16 cellular contexts compared by ENCODE assay signal in the genomic region with DNA sequence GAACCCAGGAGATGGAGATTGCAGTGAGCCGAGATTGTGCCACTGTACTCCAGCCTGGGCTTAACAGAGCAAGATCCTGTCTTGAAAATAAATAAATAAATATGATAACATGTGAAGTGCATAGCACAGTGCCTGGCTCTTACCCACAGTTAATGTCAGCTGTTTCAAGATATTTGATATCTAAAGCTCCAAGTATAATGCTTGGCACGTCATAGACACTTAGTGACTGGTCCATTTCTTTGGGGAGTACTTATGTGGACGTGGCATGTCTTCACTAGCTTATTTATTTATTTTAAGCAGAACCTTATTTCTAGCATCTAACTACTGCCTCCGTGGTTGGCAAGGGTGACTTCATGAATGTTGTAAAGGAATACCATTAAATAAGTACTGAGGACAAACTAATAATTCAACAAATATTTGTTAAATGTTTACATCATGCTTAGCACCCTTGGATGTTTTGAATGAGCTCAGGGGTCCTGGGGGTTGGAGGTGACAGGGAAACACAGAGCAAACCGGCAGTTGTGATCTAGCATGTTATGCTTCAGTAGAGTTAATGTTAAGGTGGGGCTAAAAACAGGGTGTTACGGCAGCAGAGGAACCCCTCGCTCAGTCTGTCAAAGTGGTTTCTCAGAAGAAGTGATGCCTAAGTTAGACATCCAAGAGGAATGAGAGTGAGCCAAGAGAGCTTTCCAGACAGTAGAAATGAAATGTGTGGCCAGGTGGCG. TPM values are rescaled to one million over a fixed set of nuclear protein-coding genes. Genes with fewer than 3 reads are reported as not detected.
DNase-seq lines count a peak whose midpoint lies in the region; ATAC-seq and TF ChIP-seq lines count a peak whose summit lies in the region.
"Had no signal": no experiment of that assay in that cellular context is flagged by ENCODE, and none has a peak within 500 bp of the region (broad histone marks: within the 10 kb centered on the region; RNA-seq: fewer than 3 reads in every experiment).

No MANE protein-coding gene starts in this region.

- CTCF ChIA-PET in HEK293 (lab: Yijun Ruan, JAX) = interaction anchor here (0.5 to 2.5 kb wide), 8 partner anchors 9 to 91 kb away, joined by 3 to 7 read pairs (median 4); no protein-coding TSS in a partner anchor

- peaks cover 0 to 3% (median 0%) of the 10 kb centered on the region in 7 donors for H3K9me3 Mint-ChIP-seq in CD4-positive, CD25-positive, alpha-beta regulatory T cell
- H3K9me3 Mint-ChIP-seq in brain = peaks cover 0 to 4% (median 0%) of the 10 kb centered on the region in 5 experiments

- H3K4me3 Mint-ChIP-seq in CD4-positive, CD25-positive, alpha-beta regulatory T cell = peak overlapping the region in 2 of 4 donors; percentile 21 to 55
- peak overlapping the region in 1 of 5 experiments; percentile 1 for H3K4me3 Mint-ChIP-seq in brain

- peak overlapping the region; percentile 64 for H3K4me2 ChIP-seq in osteoblast (ENCODE audit: insufficient read depth, low read length)

- no peak for TF ChIP-seq EP300 in transverse colon (IDR thresholded peaks at IDR 0.05; ENCODE audit: low read depth)

- peaks cover 46% of the 10 kb centered on the region for H3K4me1 ChIP-seq in CD4-positive, CD25-positive, alpha-beta regulatory T cell (ENCODE audit: control insufficient read depth, insufficient read depth, low read length, poor library complexity, severe bottlenecking)
- H3K4me1 ChIP-seq in HEK293 (ENCODE audit: control insufficient read depth, insufficient read depth, low read length) (peaks cover 37% of the 10 kb centered on the region), osteoblast (ENCODE audit: insufficient read depth, low read length) (peaks cover 51% of the 10 kb centered on the region), transverse colon (peaks cover 17 to 43% (median 19%) of the 10 kb centered on the region in 4 donors)

- no peak overlapping the region for H3K27ac ChIP-seq in CD4-positive, CD25-positive, alpha-beta regulatory T cell (ENCODE audit: insufficient read depth, low read length, poor library complexity, severe bottlenecking)
- H3K27ac ChIP-seq in HEK293 (ENCODE audit: extremely low read depth, low read depth, low read length) (no peak overlapping the region; the same call in 1 of the 2 replicates), osteoblast (ENCODE audit: low read depth, low read length) (peak overlapping the region; percentile 91), transverse colon (no peak overlapping the region)
- H3K27ac ChIP-seq: BLaER1 treated with 17β-estradiol and CSF1 and Interleukin-3, amounts not matched to agents 10 nM and 100 nM had no signal

- TF ChIP-seq POLR2A in transverse colon (IDR thresholded peaks at IDR 0.05) = no peak

- DNase-seq in CD4-positive, CD25-positive, alpha-beta regulatory T cell = no peak
- DNase-seq in osteoblast (ENCODE audit: insufficient read length, low spot score, missing footprints) (peak; percentile 77), NCI-H69 (lab: John Stamatoyannopoulos, UW) (no peak), transverse colon (no peak)
- no peak for DNase-seq in activated CD4-positive, alpha-beta T cell treated with anti-CD3 and anti-CD28 coated beads for 48 hours
- DNase-seq: activated CD4-positive, alpha-beta T cell treated with anti-CD3 and anti-CD28 coated beads, Interleukin-2, amount 50 U/mL, for 48 hours; amniotic stem cell; NCI-H526 treated with DMSO at 0.1 percent for 48 hours; stimulated activated CD4-positive, alpha-beta T cell treated with anti-CD3 and anti-CD28 coated beads, Interleukin-4, amount 100 ng/mL, for 1 hour; thyroid gland had no signal

- H3K4me1 Mint-ChIP-seq in CD4-positive, CD25-positive, alpha-beta regulatory T cell = peaks cover 47 to 91% (median 74%) of the 10 kb centered on the region in 4 donors
- peaks cover 48% of the 10 kb centered on the region for H3K4me1 Mint-ChIP-seq in brain

- intact Hi-C loops in transverse colon (cut with DNase I; ENCODE audit: low total_unique reads) = no loop called here

- H3K4me3 ChIP-seq in CD4-positive, CD25-positive, alpha-beta regulatory T cell (ENCODE audit: low read depth, low read length) = no peak overlapping the region
- no peak overlapping the region for H3K4me3 ChIP-seq in HEK293 (ENCODE audit: low read depth, low read length)
- H3K4me3 ChIP-seq in osteoblast (ENCODE audit: insufficient read depth, low read length) = no peak overlapping the region
- H3K4me3 ChIP-seq in transverse colon = no peak overlapping the region
- H3K4me3 ChIP-seq: BLaER1 treated with 17β-estradiol and CSF1 and Interleukin-3, amounts not matched to agents 10 nM and 100 nM; lung; thyroid gland had no signal

- no peak for ATAC-seq in CD4-positive, CD25-positive, alpha-beta regulatory T cell (ENCODE audit: low read depth in 2 of 2)
- ATAC-seq in GM21447 (IDR thresholded peaks at IDR 0.05; ENCODE audit: unreplicated experiment) = no peak
- ATAC-seq: sciatic nerve had no signal

- H3K36me3 Mint-ChIP-seq in CD4-positive, CD25-positive, alpha-beta regulatory T cell = peaks cover 27% of the 10 kb centered on the region
- H3K36me3 Mint-ChIP-seq in brain = peaks cover 55% of the 10 kb centered on the region

- H3K27me3 ChIP-seq in CD4-positive, CD25-positive, alpha-beta regulatory T cell (ENCODE audit: control insufficient read depth, insufficient read depth, low read length) = no peaks in the 10 kb centered on the region
- H3K27me3 ChIP-seq in osteoblast (ENCODE audit: insufficient read depth, low read length) = no peaks in the 10 kb centered on the region
- H3K27me3 ChIP-seq in transverse colon = no peaks in the 10 kb centered on the region
- H3K27me3 ChIP-seq: BLaER1 treated with 17β-estradiol and CSF1 and Interleukin-3, amounts not matched to agents 10 nM and 100 nM; thyroid gland had no signal

- POLR2A ChIA-PET in HEK293 (lab: Yijun Ruan, JAX) = interaction anchor here (0.5 to 1.4 kb wide), 4 partner anchors 8 to 37 kb away, joined by 3 to 4 read pairs (median 4); no protein-coding TSS in a partner anchor

- no peaks in the 10 kb centered on the region for H4K20me1 ChIP-seq in osteoblast (ENCODE audit: insufficient read depth, low read length)

- TF ChIP-seq CTCF in HEK293 (tag by site-specific recombination; IDR thresholded peaks at IDR 0.05) (no peak), brain (conservative IDR thresholded peaks at IDR 0.05) (no peak), osteoblast (IDR thresholded peaks at IDR 0.05; ENCODE audit: extremely low read depth, low read depth, low read length) (no peak), transverse colon (IDR thresholded peaks at IDR 0.05) (no peak)

- H3K36me3 ChIP-seq in CD4-positive, CD25-positive, alpha-beta regulatory T cell (ENCODE audit: control insufficient read depth, insufficient read depth, low read length) = no peaks in the 10 kb centered on the region
- H3K36me3 ChIP-seq in HEK293 (ENCODE audit: control insufficient read depth in 2 of 2, insufficient read depth in 1 of 2, low read length in 2 of 2) (peaks cover 0 to 10% of the 10 kb centered on the region in 2 experiments; a peak in 1 of 3 replicates), osteoblast (ENCODE audit: insufficient read depth, low read length) (no peaks in the 10 kb centered on the region), transverse colon (no peaks in the 10 kb centered on the region)
- H3K36me3 ChIP-seq: BLaER1 treated with 17β-estradiol and CSF1 and Interleukin-3, amounts not matched to agents 10 nM and 100 nM; thyroid gland had no signal

- peak overlapping the region; percentile 77 to 85 (median 78) for H3K27ac Mint-ChIP-seq in CD4-positive, CD25-positive, alpha-beta regulatory T cell
- H3K27ac Mint-ChIP-seq in brain = peak overlapping the region in 3 of 5 experiments; percentile 2 to 72 (median 5)

- no peaks in the 10 kb centered on the region for H3K9me3 ChIP-seq in CD4-positive, CD25-positive, alpha-beta regulatory T cell (ENCODE audit: control insufficient read depth in 2 of 2, low read length in 2 of 2)
- H3K9me3 ChIP-seq in HEK293 (ENCODE audit: control insufficient read depth, insufficient read depth, low read depth, low read length) = peaks cover 2% of the 10 kb centered on the region; the same call in 1 of the 2 replicates
- no peaks in the 10 kb centered on the region for H3K9me3 ChIP-seq in osteoblast (ENCODE audit: low read depth, low read length)
- H3K9me3 ChIP-seq in transverse colon = no peaks in the 10 kb centered on the region
- H3K9me3 ChIP-seq: thyroid gland had no signal

- 84 to 87% methylated on average over 7 to 8 of the region's 8 CpGs for WGBS in transverse colon (ENCODE audit: low coverage in 1 of 2), 2 donors

- in situ Hi-C loops in transverse colon (cut with MboI; ENCODE audit: low pct_ligation_motif_present in 1 of 4, low pct_unique_long_range_greater_than_20kb in 1 of 4, low sequenced_read_pairs in 3 of 4) = no loop called here

- no peak overlapping the region for H2AFZ ChIP-seq in osteoblast (ENCODE audit: low read length)

- no peaks in the 10 kb centered on the region for H3K27me3 Mint-ChIP-seq in CD4-positive, CD25-positive, alpha-beta regulatory T cell
- H3K27me3 Mint-ChIP-seq in brain = no peaks in the 10 kb centered on the region

- peaks cover 81% of the 10 kb centered on the region for H3K79me2 ChIP-seq in osteoblast (ENCODE audit: insufficient read depth, low read length)

RNA-seq across cellular contexts. Expression of gene GARRE1, which starts 18.9 kb away (rescaled TPM):
- 47.4 TPM for total RNA-seq in CD4-positive, CD25-positive, alpha-beta regulatory T cell
- polyA plus RNA-seq in CD4-positive, CD25-positive, alpha-beta regulatory T cell = 1 to 10 TPM; 3.2 to 6.6 (median 4.5) TPM
- 11.7 TPM for polyA plus RNA-seq in brain (ENCODE audit: insufficient read depth, low read depth, low replicate concordance)
- total RNA-seq in osteoblast (25.0 and 29.8 TPM in 2 replicates), transverse colon (10 to 100 TPM; 16.7 to 27.8 (median 22.7) TPM)
